30 cellular contexts compared by ENCODE assay signal in genomic region chr4:70701271-70701670, GRCh38. TPM values are rescaled to one million over a fixed set of nuclear protein-coding genes. Genes with fewer than 3 reads are reported as not detected.
"Had no signal": no experiment of that assay in that cellular context is flagged by ENCODE, and none has a peak within 500 bp of the region (broad histone marks: within the 10 kb centered on the region; RNA-seq: fewer than 3 reads in every experiment).

No MANE protein-coding gene starts in this region.

- DNase-seq: activated CD4-positive, alpha-beta T cell treated with anti-CD3 and anti-CD28 coated beads, Interleukin-2, amount 50 U/mL, for 1 hour; activated CD4-positive, CD25-positive, alpha-beta regulatory T cell treated with anti-CD3 and anti-CD28 coated beads, Interleukin-2, amount 50 U/mL, for 72 hours; activated CD8-positive, alpha-beta T cell treated with anti-CD3 and anti-CD28 coated beads for 36 hours; activated gamma-delta T cell treated with Interleukin-2 at 50 U/mL for 16 hours; activated naive CD4-positive, alpha-beta T cell treated with anti-CD3 and anti-CD28 coated beads, Interleukin-2, amount 50 U/mL, for 16 hours; activated naive CD8-positive, alpha-beta T cell treated with anti-CD3 and anti-CD28 coated beads, Interleukin-2, amount 50 U/mL, for 24 hours; activated T-cell treated with anti-CD3 and anti-CD28 coated beads, Interleukin-2, amount 50 U/mL, for 4 hours; amygdala; dermis blood vessel endothelial cell; effector CD4-positive, alpha-beta T cell; foreskin melanocyte; heart right ventricle; kidney glomerular epithelial cell; lower lobe of right lung; mesendoderm; natural killer cell; right lobe of liver; stimulated activated CD4-positive, alpha-beta T cell treated with anti-CD3 and anti-CD28 coated beads, Interleukin-12 subunit alpha, Interleukin-12 subunit beta, amount 100 ng/mL, for 4 hours; stimulated activated CD4-positive, alpha-beta T cell treated with anti-CD3 and anti-CD28 coated beads, Interleukin-4, amount 100 ng/mL, for 1 hour; stimulated activated naive CD8-positive, alpha-beta T cell treated with anti-CD3 and anti-CD28 coated beads, Interleukin-15, Interleukin-2, amounts not matched to agents 100 U/mL and 50 U/mL, for 24 hours; T-helper 17 cell; testis; transverse colon had no signal

- FAIRE-seq: colon had no signal

- H3K36me3 Mint-ChIP-seq: natural killer cell had no signal

- H3K9me3 Mint-ChIP-seq: activated CD8-positive, alpha-beta T cell treated with anti-CD3 and anti-CD28 coated beads for 36 hours; activated naive CD8-positive, alpha-beta T cell treated with anti-CD3 and anti-CD28 coated beads, Interleukin-2, amount 50 U/mL, for 24 hours; activated T-cell treated with anti-CD3 and anti-CD28 coated beads, Interleukin-2, amount 50 U/mL, for 4 hours; activated T-helper 17 cell treated with anti-CD3 and anti-CD28 coated beads, Interleukin-2, amount 50 U/mL, for 72 hours; central memory CD8-positive, alpha-beta T cell; natural killer cell had no signal

- H3K27ac Mint-ChIP-seq: activated CD8-positive, alpha-beta T cell treated with anti-CD3 and anti-CD28 coated beads for 36 hours; activated naive CD8-positive, alpha-beta T cell treated with anti-CD3 and anti-CD28 coated beads, Interleukin-2, amount 50 U/mL, for 24 hours; activated T-helper 17 cell treated with anti-CD3 and anti-CD28 coated beads, Interleukin-2, amount 50 U/mL, for 72 hours; natural killer cell; T-helper 17 cell had no signal

- H3K27me3 ChIP-seq: heart right ventricle, right lobe of liver, testis, transverse colon had no signal

- H3K4me3 Mint-ChIP-seq: activated CD8-positive, alpha-beta T cell treated with anti-CD3 and anti-CD28 coated beads for 36 hours; activated naive CD8-positive, alpha-beta T cell treated with anti-CD3 and anti-CD28 coated beads, Interleukin-2, amount 50 U/mL, for 24 hours; activated T-cell treated with anti-CD3 and anti-CD28 coated beads, Interleukin-2, amount 50 U/mL, for 4 hours; activated T-helper 17 cell treated with anti-CD3 and anti-CD28 coated beads, Interleukin-2, amount 50 U/mL, for 72 hours; central memory CD8-positive, alpha-beta T cell; natural killer cell; T-helper 17 cell had no signal

- ATAC-seq: activated CD8-positive, alpha-beta T cell treated with anti-CD3 and anti-CD28 coated beads for 36 hours; activated naive CD8-positive, alpha-beta T cell treated with anti-CD3 and anti-CD28 coated beads, Interleukin-2, amount 50 U/mL, for 24 hours; activated T-cell treated with anti-CD3 and anti-CD28 coated beads, Interleukin-2, amount 50 U/mL, for 4 hours; activated T-helper 17 cell treated with anti-CD3 and anti-CD28 coated beads, Interleukin-2, amount 50 U/mL, for 72 hours; heart right ventricle; left lobe of liver; lower lobe of right lung; natural killer cell; right lobe of liver; stimulated activated naive CD8-positive, alpha-beta T cell treated with anti-CD3 and anti-CD28 coated beads, Interleukin-15, Interleukin-2, amounts not matched to agents 100 U/mL and 50 U/mL, for 24 hours; T-helper 17 cell had no signal

- H3K27me3 Mint-ChIP-seq: activated CD8-positive, alpha-beta T cell treated with anti-CD3 and anti-CD28 coated beads for 36 hours; activated naive CD8-positive, alpha-beta T cell treated with anti-CD3 and anti-CD28 coated beads, Interleukin-2, amount 50 U/mL, for 24 hours; activated T-helper 17 cell treated with anti-CD3 and anti-CD28 coated beads, Interleukin-2, amount 50 U/mL, for 72 hours; central memory CD8-positive, alpha-beta T cell; T-helper 17 cell had no signal

- H3K27ac ChIP-seq: heart right ventricle, lower lobe of right lung, right lobe of liver, testis, transverse colon had no signal

- H3K4me3 ChIP-seq: heart right ventricle, lower lobe of right lung, right lobe of liver, skin epidermis, testis, transverse colon had no signal

- H3K9me3 ChIP-seq: heart right ventricle, lower lobe of right lung, right lobe of liver, testis, transverse colon had no signal

- H3K36me3 ChIP-seq: lower lobe of right lung, right lobe of liver, transverse colon had no signal

RNA-seq across cellular contexts. Expression of gene JCHAIN, which starts 35.0 kb away (rescaled TPM):
- total RNA-seq: activated CD8-positive, alpha-beta T cell treated with anti-CD3 and anti-CD28 coated beads for 36 hours; activated T-helper 17 cell treated with anti-CD3 and anti-CD28 coated beads, Interleukin-2, amount 50 U/mL, for 72 hours; dermis blood vessel endothelial cell; epithelial cell of proximal tubule; glomerular endothelial cell had no signal
